Comparison of ENCODE assay signal across 32 cellular contexts in genomic region chr4:128039568-128039967, GRCh38.
"Had no signal": no experiment of that assay in that cellular context is flagged by ENCODE, and none has a peak within 500 bp of the region (broad histone marks: within the 10 kb centered on the region; RNA-seq: fewer than 3 reads in every experiment).

No MANE protein-coding gene starts in this region.

- FAIRE-seq: astrocyte, bronchial epithelial cell, colon had no signal

- H3K36me3 ChIP-seq: brain microvascular endothelial cell had no signal

- H3K4me3 ChIP-seq: esophagus muscularis mucosa, gastrocnemius medialis, heart left ventricle had no signal

- H3K27me3 ChIP-seq: brain microvascular endothelial cell, esophagus muscularis mucosa, foreskin keratinocyte, gastrocnemius medialis, heart left ventricle had no signal

- H3K9me3 ChIP-seq: esophagus muscularis mucosa, gastrocnemius medialis, heart left ventricle had no signal

- H3K4me1 Mint-ChIP-seq: activated CD4-positive, alpha-beta memory T cell treated with anti-CD3 and anti-CD28 coated beads, Interleukin-2, amount 10 ng/mL, durations not matched to agents 7 days and 5 days; activated CD4-positive, alpha-beta T cell treated with anti-CD3 and anti-CD28 coated beads, Interleukin-2, amount 10 ng/mL, durations not matched to agents 7 days and 5 days; activated T-helper 17 cell treated with anti-CD3 and anti-CD28 coated beads, Interleukin-2, amount 50 U/mL, for 72 hours; WTC11 had no signal

- H3K4me3 Mint-ChIP-seq: activated CD4-positive, alpha-beta memory T cell treated with anti-CD3 and anti-CD28 coated beads, Interleukin-2, amount 10 ng/mL, durations not matched to agents 7 days and 5 days; activated CD4-positive, alpha-beta T cell treated with anti-CD3 and anti-CD28 coated beads, Interleukin-2, amount 10 ng/mL, durations not matched to agents 7 days and 5 days; activated naive CD8-positive, alpha-beta T cell; activated T-cell treated with anti-CD3 and anti-CD28 coated beads, Interleukin-2, amount 50 U/mL, for 4 hours; activated T-helper 17 cell treated with anti-CD3 and anti-CD28 coated beads, Interleukin-2, amount 50 U/mL, for 72 hours; effector memory CD8-positive, alpha-beta T cell; WTC11 had no signal

- H3K36me3 Mint-ChIP-seq: activated naive CD8-positive, alpha-beta T cell; WTC11 had no signal

- H3K27ac Mint-ChIP-seq: activated CD4-positive, alpha-beta memory T cell treated with anti-CD3 and anti-CD28 coated beads, Interleukin-2, amount 10 ng/mL, durations not matched to agents 7 days and 5 days; activated CD4-positive, alpha-beta T cell treated with anti-CD3 and anti-CD28 coated beads, Interleukin-2, amount 10 ng/mL, durations not matched to agents 7 days and 5 days; activated T-helper 17 cell treated with anti-CD3 and anti-CD28 coated beads, Interleukin-2, amount 50 U/mL, for 72 hours; effector memory CD8-positive, alpha-beta T cell; WTC11 had no signal

- H3K4me1 ChIP-seq: esophagus muscularis mucosa, foreskin keratinocyte, gastrocnemius medialis, heart left ventricle had no signal

- H3K27ac ChIP-seq: brain microvascular endothelial cell, esophagus muscularis mucosa, foreskin keratinocyte, gastrocnemius medialis, heart left ventricle, VCaP had no signal

- H3K27me3 Mint-ChIP-seq: activated CD4-positive, alpha-beta memory T cell treated with anti-CD3 and anti-CD28 coated beads, Interleukin-2, amount 10 ng/mL, durations not matched to agents 7 days and 5 days; activated CD4-positive, alpha-beta T cell treated with anti-CD3 and anti-CD28 coated beads, Interleukin-2, amount 10 ng/mL, durations not matched to agents 7 days and 5 days; activated naive CD8-positive, alpha-beta T cell; activated T-helper 17 cell treated with anti-CD3 and anti-CD28 coated beads, Interleukin-2, amount 50 U/mL, for 72 hours; effector memory CD8-positive, alpha-beta T cell had no signal

- H3K9me3 Mint-ChIP-seq: activated CD4-positive, alpha-beta memory T cell treated with anti-CD3 and anti-CD28 coated beads, Interleukin-2, amount 10 ng/mL, durations not matched to agents 7 days and 5 days; activated CD4-positive, alpha-beta T cell treated with anti-CD3 and anti-CD28 coated beads, Interleukin-2, amount 10 ng/mL, durations not matched to agents 7 days and 5 days; activated T-cell treated with anti-CD3 and anti-CD28 coated beads, Interleukin-2, amount 50 U/mL, for 4 hours; activated T-helper 17 cell treated with anti-CD3 and anti-CD28 coated beads, Interleukin-2, amount 50 U/mL, for 72 hours; effector memory CD8-positive, alpha-beta T cell; WTC11 had no signal

- DNase-seq: activated CD4-positive, alpha-beta memory T cell treated with anti-CD3 and anti-CD28 coated beads, Interleukin-2, amount 10 ng/mL, durations not matched to agents 7 days and 5 days; activated CD4-positive, alpha-beta T cell treated with anti-CD3 and anti-CD28 coated beads for 1 hour; activated CD4-positive, alpha-beta T cell treated with anti-CD3 and anti-CD28 coated beads for 4 hours; activated CD4-positive, alpha-beta T cell treated with anti-CD3 and anti-CD28 coated beads, Interleukin-2, amount 10 ng/mL, durations not matched to agents 7 days and 5 days; activated CD4-positive, alpha-beta T cell treated with anti-CD3 and anti-CD28 coated beads, Interleukin-2, amount 50 U/mL, for 4 hours; activated effector memory CD4-positive, alpha-beta T cell treated with Interleukin-2 at 50 U/mL for 16 hours; activated gamma-delta T cell treated with Interleukin-2 at 50 U/mL for 16 hours; activated naive CD4-positive, alpha-beta T cell treated with anti-CD3 and anti-CD28 coated beads, Interleukin-2, amount 50 U/mL, for 16 hours; activated naive CD4-positive, alpha-beta T cell treated with Interleukin-2 at 50 U/mL for 16 hours; activated T-cell treated with anti-CD3 and anti-CD28 coated beads, Interleukin-2, amount 50 U/mL, for 4 hours; amniotic stem cell; anterior cingulate cortex; brain microvascular endothelial cell; caudate nucleus; cortex of kidney; dermis blood vessel endothelial cell; effector CD4-positive, alpha-beta T cell; effector memory CD8-positive, alpha-beta T cell; erythroblast; foreskin keratinocyte; gastrocnemius medialis; glutamatergic neuron; heart left ventricle; T-helper 2 cell had no signal
